1 cellular context compared by ENCODE assay signal in genomic region chr17:39591958-39592954, GRCh38.
A peak's percentile ranks its signal among the peaks of the same experiment; 100 is the strongest.
TF ChIP-seq lines count a peak whose summit lies in the region.

No MANE protein-coding gene starts in this region.

TF ChIP-seq in K562, 482 proteins besides CTCF, POLR2A, EP300 and RAD21 (continued from another document):
- TF ChIP-seq AFF1 (IDR thresholded peaks at IDR 0.05; ENCODE audit: low read depth in 1 of 2, partially characterized antibody in 2 of 2) (peak in 1 of 2 experiments; percentile 91), ZNF263 (CRISPR knock-in tag; IDR thresholded peaks at IDR 0.05; ENCODE audit: borderline replicate concordance) (peak; percentile 68; the same call in 1 of the 2 replicates), MIER1 (IDR thresholded peaks at IDR 0.05; ENCODE audit: low read depth) (peak; percentile 97), SIN3A (IDR thresholded peaks at IDR 0.05; ENCODE audit: borderline replicate concordance in 2 of 2, control insufficient read depth in 1 of 2, low read depth in 2 of 2, low read length in 2 of 2) (peak in 1 of 2 experiments; percentile 45; a peak in 1 of 4 replicates), TFAP4 (CRISPR knock-in tag; IDR thresholded peaks at IDR 0.05; ENCODE audit: borderline replicate concordance) (peak; percentile 21; the same call in 1 of the 2 replicates), SRF (CRISPR knock-in tag; IDR thresholded peaks at IDR 0.05) (peak in 1 of 2 experiments; percentile 47; a peak in 1 of 4 replicates), REST (CRISPR knock-in tag; IDR thresholded peaks at IDR 0.05; ENCODE audit: low read depth) (peak; percentile 93), EHMT2 (IDR thresholded peaks at IDR 0.05) (peak; percentile 98), NKRF (IDR thresholded peaks at IDR 0.05; ENCODE audit: borderline replicate concordance) (0 out of 2 replicates have a peak, but pooled peaks have one; percentile 37), PHF21A (IDR thresholded peaks at IDR 0.05; ENCODE audit: borderline replicate concordance, low read depth) (no peak), E2F1 (CRISPR knock-in tag; IDR thresholded peaks at IDR 0.05) (no peak), CXXC5 (CRISPR knock-in tag; IDR thresholded peaks at IDR 0.05) (no peak), ZNF197 (CRISPR knock-in tag; IDR thresholded peaks at IDR 0.05; ENCODE audit: low read depth) (0 out of 2 replicates have a peak, but pooled peaks have one; percentile 47), PRMT5 (CRISPR knock-in tag; IDR thresholded peaks at IDR 0.05) (no peak), DACH1 (IDR thresholded peaks at IDR 0.05; ENCODE audit: partially characterized antibody) (no peak), HDAC2 (IDR thresholded peaks at IDR 0.05) (peak; percentile 59; the same call in 1 of the 2 replicates), HDAC1 (IDR thresholded peaks at IDR 0.05) (0 out of 4 replicates have a peak, but pooled peaks of 1 of the 2 experiments have one; percentile 21), BHLHE40 (IDR thresholded peaks at IDR 0.05; ENCODE audit: low read length) (no peak)
TF ChIP-seq in K562: peak in this region for 13.
